ENCODE assay signal across 1 cellular context in the genomic region with DNA sequence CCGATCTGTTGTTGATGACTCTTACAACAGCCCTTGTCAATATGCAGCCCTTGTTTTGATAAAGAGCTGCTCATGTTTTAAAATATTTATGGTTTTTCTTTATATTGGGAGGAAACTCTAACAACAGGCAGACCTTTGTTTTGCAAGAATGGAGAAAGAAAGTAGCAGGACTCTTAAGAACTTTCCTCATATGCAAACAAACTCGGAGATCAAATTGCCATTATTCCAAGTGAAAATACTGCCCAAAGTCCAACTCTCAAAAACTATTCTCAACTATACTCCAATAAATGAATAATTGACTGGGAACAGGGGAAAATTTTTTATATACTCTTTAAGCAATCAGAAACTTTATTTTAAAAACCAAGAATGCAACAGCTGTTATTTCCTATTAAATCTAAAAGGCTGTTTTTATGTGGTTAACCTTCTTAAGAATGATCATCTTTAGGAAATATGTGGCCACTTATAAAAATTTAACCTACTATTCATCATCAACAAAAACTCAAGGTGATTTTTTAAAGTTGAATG.
TF ChIP-seq lines count a peak whose summit lies in the region.

No MANE protein-coding gene starts in this region.

TF ChIP-seq in SK-N-SH, 30 proteins besides CTCF, POLR2A, EP300 and RAD21 (continued from another document):
- TF ChIP-seq, protein P1, sequence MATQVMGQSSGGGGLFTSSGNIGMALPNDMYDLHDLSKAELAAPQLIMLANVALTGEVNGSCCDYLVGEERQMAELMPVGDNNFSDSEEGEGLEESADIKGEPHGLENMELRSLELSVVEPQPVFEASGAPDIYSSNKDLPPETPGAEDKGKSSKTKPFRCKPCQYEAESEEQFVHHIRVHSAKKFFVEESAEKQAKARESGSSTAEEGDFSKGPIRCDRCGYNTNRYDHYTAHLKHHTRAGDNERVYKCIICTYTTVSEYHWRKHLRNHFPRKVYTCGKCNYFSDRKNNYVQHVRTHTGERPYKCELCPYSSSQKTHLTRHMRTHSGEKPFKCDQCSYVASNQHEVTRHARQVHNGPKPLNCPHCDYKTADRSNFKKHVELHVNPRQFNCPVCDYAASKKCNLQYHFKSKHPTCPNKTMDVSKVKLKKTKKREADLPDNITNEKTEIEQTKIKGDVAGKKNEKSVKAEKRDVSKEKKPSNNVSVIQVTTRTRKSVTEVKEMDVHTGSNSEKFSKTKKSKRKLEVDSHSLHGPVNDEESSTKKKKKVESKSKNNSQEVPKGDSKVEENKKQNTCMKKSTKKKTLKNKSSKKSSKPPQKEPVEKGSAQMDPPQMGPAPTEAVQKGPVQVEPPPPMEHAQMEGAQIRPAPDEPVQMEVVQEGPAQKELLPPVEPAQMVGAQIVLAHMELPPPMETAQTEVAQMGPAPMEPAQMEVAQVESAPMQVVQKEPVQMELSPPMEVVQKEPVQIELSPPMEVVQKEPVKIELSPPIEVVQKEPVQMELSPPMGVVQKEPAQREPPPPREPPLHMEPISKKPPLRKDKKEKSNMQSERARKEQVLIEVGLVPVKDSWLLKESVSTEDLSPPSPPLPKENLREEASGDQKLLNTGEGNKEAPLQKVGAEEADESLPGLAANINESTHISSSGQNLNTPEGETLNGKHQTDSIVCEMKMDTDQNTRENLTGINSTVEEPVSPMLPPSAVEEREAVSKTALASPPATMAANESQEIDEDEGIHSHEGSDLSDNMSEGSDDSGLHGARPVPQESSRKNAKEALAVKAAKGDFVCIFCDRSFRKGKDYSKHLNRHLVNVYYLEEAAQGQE (IDR thresholded peaks at IDR 0.05; ENCODE audit: low read depth, low read length) = no peak
- TF ChIP-seq RCOR1 (IDR thresholded peaks at IDR 0.05; ENCODE audit: low read length) = no peak
- TF ChIP-seq, protein P2, sequence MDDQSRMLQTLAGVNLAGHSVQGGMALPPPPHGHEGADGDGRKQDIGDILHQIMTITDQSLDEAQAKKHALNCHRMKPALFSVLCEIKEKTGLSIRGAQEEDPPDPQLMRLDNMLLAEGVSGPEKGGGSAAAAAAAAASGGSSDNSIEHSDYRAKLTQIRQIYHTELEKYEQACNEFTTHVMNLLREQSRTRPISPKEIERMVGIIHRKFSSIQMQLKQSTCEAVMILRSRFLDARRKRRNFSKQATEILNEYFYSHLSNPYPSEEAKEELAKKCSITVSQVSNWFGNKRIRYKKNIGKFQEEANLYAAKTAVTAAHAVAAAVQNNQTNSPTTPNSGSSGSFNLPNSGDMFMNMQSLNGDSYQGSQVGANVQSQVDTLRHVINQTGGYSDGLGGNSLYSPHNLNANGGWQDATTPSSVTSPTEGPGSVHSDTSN (IDR thresholded peaks at IDR 0.05) = no peak
- TF ChIP-seq RFX5 (IDR thresholded peaks at IDR 0.05; ENCODE audit: low read length) = no peak
- TF ChIP-seq ELF1 (IDR thresholded peaks at IDR 0.05) = no peak
TF ChIP-seq in SK-N-SH: peak in this region for 0.
